ENCODE assay signal across 27 cellular contexts in the genomic region with DNA sequence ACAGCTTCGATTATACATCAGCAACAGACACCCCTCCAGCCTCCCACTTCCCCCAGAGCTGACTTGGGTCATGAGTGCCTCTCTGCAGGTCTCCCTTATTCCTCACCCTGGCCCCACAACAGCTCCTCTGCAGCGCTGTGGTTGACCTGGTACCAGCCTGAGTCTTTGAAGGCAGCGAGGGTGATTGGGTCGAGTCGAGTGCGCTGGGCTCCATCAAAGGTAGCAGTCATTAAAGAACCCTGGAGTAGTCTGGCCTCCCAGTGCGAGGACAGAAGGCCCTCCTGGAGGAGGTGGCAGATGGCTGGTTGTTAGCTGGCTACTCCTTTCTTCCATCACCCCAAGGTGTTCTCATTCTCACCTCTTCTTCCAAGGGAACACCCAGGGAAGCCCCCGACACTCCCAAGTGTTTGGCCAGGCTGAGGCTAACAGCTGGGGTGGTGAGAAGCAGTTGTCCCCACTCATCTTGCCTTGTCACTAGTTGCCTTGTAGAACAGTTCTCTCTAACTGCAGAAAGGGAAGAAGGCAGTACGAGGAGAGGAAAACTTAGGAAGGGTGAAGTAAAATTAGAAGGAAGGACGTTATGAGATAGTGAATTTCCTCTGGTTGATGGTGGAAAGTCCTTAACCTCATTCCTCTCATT. TPM values are rescaled to one million over a fixed set of nuclear protein-coding genes. Genes with fewer than 3 reads are reported as not detected.
"Had no signal": no experiment of that assay in that cellular context is flagged by ENCODE, and none has a peak within 500 bp of the region (broad histone marks: within the 10 kb centered on the region; RNA-seq: fewer than 3 reads in every experiment).

No MANE protein-coding gene starts in this region.

- ATAC-seq: foreskin keratinocyte, mucosa of descending colon, pancreas, psoas muscle had no signal

- H3K4me3 ChIP-seq: esophagus muscularis mucosa, heart left ventricle, left ventricle myocardium inferior, lung, mucosa of descending colon, pancreas, psoas muscle, thoracic aorta had no signal

- DNase-seq: activated CD4-positive, alpha-beta T cell treated with anti-CD3 and anti-CD28 coated beads for 4 hours; activated CD4-positive, alpha-beta T cell treated with anti-CD3 and anti-CD28 coated beads, Interleukin-2, amount 50 U/mL, for 4 hours; activated effector memory CD4-positive, alpha-beta T cell treated with Interleukin-2 at 50 U/mL for 16 hours; activated naive CD4-positive, alpha-beta T cell treated with anti-CD3 and anti-CD28 coated beads for 36 hours; activated naive CD8-positive, alpha-beta T cell treated with anti-CD3 and anti-CD28 coated beads, Interleukin-2, amount 10 ng/mL, durations not matched to agents 7 days and 5 days; activated T-cell treated with anti-CD3 and anti-CD28 coated beads for 4 hours; brain microvascular endothelial cell; cortex of kidney; effector CD4-positive, alpha-beta T cell; foreskin keratinocyte; heart left ventricle; left ventricle myocardium inferior; mucosa of descending colon; psoas muscle; stimulated activated naive CD4-positive, alpha-beta T cell treated with Interleukin-2 at 50 U/mL for 16 hours; T-helper 1 cell; trophoblast cell had no signal

- H3K27me3 ChIP-seq: brain microvascular endothelial cell, esophagus muscularis mucosa, foreskin keratinocyte, heart left ventricle, pancreas had no signal

- H3K9me3 ChIP-seq: esophagus muscularis mucosa, heart left ventricle, left ventricle myocardium inferior, mucosa of descending colon, pancreas, psoas muscle, thoracic aorta had no signal

- H3K4me1 ChIP-seq: foreskin keratinocyte had no signal

- FAIRE-seq: astrocyte, pancreas, urothelium cell line had no signal

- H3K27ac ChIP-seq: brain microvascular endothelial cell, foreskin keratinocyte, heart left ventricle, left ventricle myocardium inferior, pancreas, psoas muscle, thoracic aorta had no signal

RNA-seq across cellular contexts. Expression of gene CIROP, which starts 2.7 kb away (rescaled TPM):
- total RNA-seq: activated naive CD4-positive, alpha-beta T cell treated with anti-CD3 and anti-CD28 coated beads for 36 hours; activated naive CD8-positive, alpha-beta T cell treated with anti-CD3 and anti-CD28 coated beads, Interleukin-2, amount 10 ng/mL, durations not matched to agents 7 days and 5 days; astrocyte; cardiac septum; cerebellum; foreskin keratinocyte; heart left ventricle; kidney epithelial cell; left ventricle myocardium inferior; lung; mesenteric fat pad; pancreas; psoas muscle had no signal
- polyA plus RNA-seq: foreskin keratinocyte, heart left ventricle, lung, pancreas had no signal

RNA-seq across cellular contexts. Expression of gene CEBPE, which starts 16.9 kb away (rescaled TPM):
- total RNA-seq: astrocyte, cardiac septum, cerebellum, foreskin keratinocyte, kidney epithelial cell, left ventricle myocardium inferior, mesenteric fat pad, mucosa of descending colon, pancreas, thoracic aorta had no signal
- polyA plus RNA-seq: foreskin keratinocyte, heart left ventricle, pancreas had no signal
